2 cellular contexts compared by ENCODE assay signal in genomic region chr11:122505304-122506006, GRCh38.
TF ChIP-seq lines count a peak whose summit lies in the region.

No MANE protein-coding gene starts in this region.

TF ChIP-seq in IMR-90, 13 proteins besides CTCF, POLR2A, EP300 and RAD21 (continued from another document):
- TF ChIP-seq MAZ (IDR thresholded peaks at IDR 0.05; ENCODE audit: borderline replicate concordance, low read depth, low read length) (peak; percentile 30; the same call in 1 of the 2 replicates), MAFK (IDR thresholded peaks at IDR 0.05; ENCODE audit: low read depth, low read length) (no peak), SMC3 (IDR thresholded peaks at IDR 0.05; ENCODE audit: low read depth, low read length) (peak; percentile 96), MXI1 (IDR thresholded peaks at IDR 0.05; ENCODE audit: borderline replicate concordance, low read depth, low read length) (no peak)

TF ChIP-seq in PFSK-1, 5 proteins besides CTCF, POLR2A, EP300 and RAD21 (continued from another document):
- TF ChIP-seq REST (IDR thresholded peaks at IDR 0.05; ENCODE audit: insufficient read depth in 1 of 2, low read depth in 2 of 2, low read length in 2 of 2), result no peak
- no peak for TF ChIP-seq POLR2AphosphoS5 (IDR thresholded peaks at IDR 0.05; ENCODE audit: low read depth, low read length)
